ENCODE assay signal across 27 cellular contexts in genomic region chr20:46276531-46276930, GRCh38. TPM values are rescaled to one million over a fixed set of nuclear protein-coding genes. Genes with fewer than 3 reads are reported as not detected.
"Had no signal": no experiment of that assay in that cellular context is flagged by ENCODE, and none has a peak within 500 bp of the region (broad histone marks: within the 10 kb centered on the region; RNA-seq: fewer than 3 reads in every experiment).

No MANE protein-coding gene starts in this region.

- H3K9me3 Mint-ChIP-seq: activated T-helper 1 cell treated with anti-CD3 and anti-CD28 coated beads, Interleukin-12 subunit alpha, Interleukin-12 subunit beta, Interleukin-2, Interleukin-4 antibody, amounts not matched to agents 30 ng/mL and 10 ng/mL and 1 ng/mL, durations not matched to agents 14 hours and 24 hours and 36 hours had no signal

- H3K36me3 Mint-ChIP-seq: WTC11 had no signal

- H3K4me3 Mint-ChIP-seq: activated CD8-positive, alpha-beta T cell treated with anti-CD3 and anti-CD28 coated beads, Interleukin-2, amount 10 ng/mL, durations not matched to agents 7 days and 5 days; activated naive CD8-positive, alpha-beta T cell treated with anti-CD3 and anti-CD28 coated beads, Interleukin-2, amount 50 U/mL, for 24 hours; activated T-helper 1 cell treated with anti-CD3 and anti-CD28 coated beads, Interleukin-12 subunit alpha, Interleukin-12 subunit beta, Interleukin-2, Interleukin-4 antibody, amounts not matched to agents 30 ng/mL and 10 ng/mL and 1 ng/mL, durations not matched to agents 14 hours and 24 hours and 36 hours; brain; T-helper 17 cell; WTC11 had no signal

- H3K27me3 ChIP-seq: ascending aorta, cardiac muscle cell, Peyer's patch had no signal

- H3K4me1 ChIP-seq: ascending aorta, Peyer's patch had no signal

- H3K27ac ChIP-seq: ascending aorta, cardiac muscle cell, KMS-11, Peyer's patch had no signal

- H3K4me1 Mint-ChIP-seq: activated naive CD8-positive, alpha-beta T cell treated with anti-CD3 and anti-CD28 coated beads, Interleukin-2, amount 50 U/mL, for 24 hours; T-helper 17 cell had no signal

- DNase-seq: activated CD4-positive, alpha-beta T cell treated with anti-CD3 and anti-CD28 coated beads for 48 hours; activated CD4-positive, alpha-beta T cell treated with anti-CD3 and anti-CD28 coated beads, Interleukin-2, amount 50 U/mL, for 4 hours; activated CD4-positive, CD25-positive, alpha-beta regulatory T cell treated with anti-CD3 and anti-CD28 coated beads, Interleukin-2, amount 50 U/mL, for 72 hours; activated CD8-positive, alpha-beta memory T cell treated with anti-CD3 and anti-CD28 coated beads, Interleukin-2, amount 50 U/mL, for 48 hours; activated CD8-positive, alpha-beta T cell treated with anti-CD3 and anti-CD28 coated beads, Interleukin-2, amount 10 ng/mL, durations not matched to agents 7 days and 5 days; activated effector memory CD4-positive, alpha-beta T cell treated with anti-CD3 and anti-CD28 coated beads, Interleukin-2, amount 50 U/mL, for 16 hours; activated naive CD4-positive, alpha-beta T cell treated with Interleukin-2 at 50 U/mL for 16 hours; activated naive CD8-positive, alpha-beta T cell treated with anti-CD3 and anti-CD28 coated beads, Interleukin-2, amount 50 U/mL, for 24 hours; activated T-cell treated with anti-CD3 and anti-CD28 coated beads, Interleukin-2, amount 50 U/mL, for 1 hour; amniotic stem cell; MM.1S; NCI-H1105 treated with DMSO at 0.1 percent for 48 hours; NCI-H1436 treated with DMSO at 0.1 percent for 48 hours; NCI-H187; NCI-H2081; NCI-H510A treated with DMSO at 0.1 percent for 48 hours; Peyer's patch; SIG-M5; T-helper 17 cell; T-helper 9 cell had no signal

- H3K9me3 ChIP-seq: ascending aorta had no signal

- H3K27ac Mint-ChIP-seq: activated CD8-positive, alpha-beta T cell treated with anti-CD3 and anti-CD28 coated beads, Interleukin-2, amount 10 ng/mL, durations not matched to agents 7 days and 5 days; activated naive CD4-positive, alpha-beta T cell treated with anti-CD3 and anti-CD28 coated beads, Interleukin-2, amount 50 U/mL, for 72 hours; activated naive CD8-positive, alpha-beta T cell treated with anti-CD3 and anti-CD28 coated beads, Interleukin-2, amount 50 U/mL, for 24 hours; activated T-helper 1 cell treated with anti-CD3 and anti-CD28 coated beads, Interleukin-12 subunit alpha, Interleukin-12 subunit beta, Interleukin-2, Interleukin-4 antibody, amounts not matched to agents 30 ng/mL and 10 ng/mL and 1 ng/mL, durations not matched to agents 14 hours and 24 hours and 36 hours; brain; T-helper 17 cell; WTC11 had no signal

- H3K36me3 ChIP-seq: ascending aorta, cardiac muscle cell, Peyer's patch had no signal

- H3K4me3 ChIP-seq: ascending aorta, cardiac muscle cell, Peyer's patch had no signal

- ATAC-seq: activated CD8-positive, alpha-beta T cell treated with anti-CD3 and anti-CD28 coated beads, Interleukin-2, amount 10 ng/mL, durations not matched to agents 7 days and 5 days; activated naive CD4-positive, alpha-beta T cell treated with anti-CD3 and anti-CD28 coated beads, Interleukin-2, amount 50 U/mL, for 72 hours; activated naive CD8-positive, alpha-beta T cell treated with anti-CD3 and anti-CD28 coated beads, Interleukin-2, amount 50 U/mL, for 24 hours; T-helper 17 cell; WTC11 had no signal

RNA-seq across cellular contexts. Expression of gene CDH22, which starts 31.8 kb away (rescaled TPM):
- total RNA-seq: activated CD8-positive, alpha-beta T cell treated with anti-CD3 and anti-CD28 coated beads, Interleukin-2, amount 10 ng/mL, durations not matched to agents 7 days and 5 days; activated T-helper 1 cell treated with anti-CD3 and anti-CD28 coated beads, Interleukin-12 subunit alpha, Interleukin-12 subunit beta, Interleukin-2, Interleukin-4 antibody, amounts not matched to agents 30 ng/mL and 10 ng/mL and 1 ng/mL, durations not matched to agents 14 hours and 24 hours and 36 hours; ascending aorta; cardiac muscle cell; Peyer's patch; T-helper 17 cell had no signal
- polyA plus RNA-seq: cardiac muscle cell had no signal
